8 cellular contexts compared by ENCODE assay signal in genomic region chr12:120292661-120293531, GRCh38.
DNase-seq lines count a peak whose midpoint lies in the region; ATAC-seq and TF ChIP-seq lines count a peak whose summit lies in the region.

TSS of gene RNU4-1 (minus strand) at chr12:120293237.

- H3K4me3 ChIP-seq in cardiac fibroblast (replicated peaks in 1 of 2; ENCODE audit: low read depth in 2 of 2, low read length in 2 of 2), result peak within 1 kb of the TSS; percentile 58

- ATAC-seq in HG03095 (IDR thresholded peaks at IDR 0.05; ENCODE audit: unreplicated experiment), result peak; percentile 34

- H3K27ac ChIP-seq in VCaP, result peak within 1 kb of the TSS; percentile 100

- DNase-seq in activated gamma-delta T cell treated with Interleukin-2 at 50 U/mL for 16 hours (peak; percentile 67), activated gamma-delta T cell (lab: John Stamatoyannopoulos, UW) (no peak), NCI-H2227 (lab: John Stamatoyannopoulos, UW; ENCODE audit: unreplicated experiment) (peak; percentile 91), cardiac fibroblast (ENCODE audit: low read depth in 2 of 2) (peak; percentile 95 to 96), inferior parietal cortex (ENCODE audit: extremely low spot score) (peak; percentile 88), smooth muscle cell of the brain vasculature (ENCODE audit: low read depth, low spot score) (peak; percentile 77)

- TF ChIP-seq CTCF in VCaP (conservative IDR thresholded peaks at IDR 0.05) (no peak), cardiac fibroblast (IDR thresholded peaks at IDR 0.05; ENCODE audit: low read depth, low read length) (no peak)
